ENCODE assay signal across 18 cellular contexts in the genomic region with DNA sequence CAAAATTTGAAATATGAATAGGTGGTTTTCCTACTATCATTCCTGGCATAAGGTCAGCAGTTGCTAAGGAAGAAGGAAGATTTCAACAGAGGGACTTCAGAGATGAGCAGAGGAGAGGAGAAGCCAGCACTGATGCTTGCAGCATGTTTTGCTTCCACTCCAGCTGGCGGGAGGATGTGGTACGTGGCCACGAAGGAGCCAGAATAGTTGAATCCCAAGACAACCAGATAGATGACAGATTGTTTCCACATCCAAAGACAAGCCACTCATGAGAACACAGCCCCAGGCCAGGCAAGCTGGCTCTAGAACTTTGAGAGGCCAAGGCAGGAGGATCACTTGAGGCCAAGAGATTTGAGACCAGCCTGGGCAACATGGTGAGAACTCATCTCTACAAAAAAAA. TPM values are rescaled to one million over a fixed set of nuclear protein-coding genes. Genes with fewer than 3 reads are reported as not detected.
DNase-seq lines count a peak whose midpoint lies in the region; ATAC-seq, FAIRE-seq and TF ChIP-seq lines count a peak whose summit lies in the region.
"Had no signal": no experiment of that assay in that cellular context is flagged by ENCODE, and none has a peak within 500 bp of the region (broad histone marks: within the 10 kb centered on the region; RNA-seq: fewer than 3 reads in every experiment).

No MANE protein-coding gene starts in this region.

- FAIRE-seq in pancreas (lab: Jason Lieb, UNC), result no peak
- FAIRE-seq: A204.1 had no signal

- no peak for TF ChIP-seq CTCF in pancreas (IDR thresholded peaks at IDR 0.05)

- H3K27ac ChIP-seq in pancreas, result no peak overlapping the region
- H3K27ac ChIP-seq: Peyer's patch had no signal

- no peaks in the 10 kb centered on the region for H3K36me3 ChIP-seq in pancreas
- H3K36me3 ChIP-seq: Peyer's patch had no signal

- no peaks in the 10 kb centered on the region for H3K27me3 ChIP-seq in pancreas
- H3K27me3 ChIP-seq: Peyer's patch had no signal

- no peak overlapping the region for H3K4me3 Mint-ChIP-seq in activated naive CD8-positive, alpha-beta T cell treated with anti-CD3 and anti-CD28 coated beads, Interleukin-2, amount 50 U/mL, for 24 hours
- H3K4me3 Mint-ChIP-seq: CD4-positive, CD25-positive, alpha-beta regulatory T cell had no signal

- no peaks in the 10 kb centered on the region for H3K4me1 ChIP-seq in pancreas
- H3K4me1 ChIP-seq: Peyer's patch had no signal

- H3K9me3 ChIP-seq in pancreas, result no peaks in the 10 kb centered on the region
- H3K9me3 ChIP-seq: Peyer's patch had no signal

- no peak overlapping the region for H3K4me3 ChIP-seq in pancreas
- H3K4me3 ChIP-seq: Peyer's patch had no signal

- peak; percentile 74 to 81 for ATAC-seq in activated naive CD4-positive, alpha-beta T cell treated with anti-CD3 and anti-CD28 coated beads, Interleukin-2, amount 50 U/mL, for 72 hours
- ATAC-seq in activated naive CD8-positive, alpha-beta T cell treated with anti-CD3 and anti-CD28 coated beads, Interleukin-2, amount 50 U/mL, for 24 hours, result peak; percentile 76
- ATAC-seq in pancreas, result no peak

- H3K36me3 Mint-ChIP-seq in activated naive CD4-positive, alpha-beta T cell treated with anti-CD3 and anti-CD28 coated beads, Interleukin-2, amount 50 U/mL, for 72 hours, result peaks cover 11 to 15% of the 10 kb centered on the region in 2 donors
- peaks cover 5% of the 10 kb centered on the region for H3K36me3 Mint-ChIP-seq in activated naive CD8-positive, alpha-beta T cell treated with anti-CD3 and anti-CD28 coated beads, Interleukin-2, amount 50 U/mL, for 24 hours (ENCODE audit: low read depth)

- intact Hi-C loops in pancreas (cut with DNase I), result no loop called here

- H3K27me3 Mint-ChIP-seq in activated naive CD8-positive, alpha-beta T cell treated with anti-CD3 and anti-CD28 coated beads, Interleukin-2, amount 50 U/mL, for 24 hours, result no peaks in the 10 kb centered on the region
- H3K27me3 Mint-ChIP-seq: CD4-positive, CD25-positive, alpha-beta regulatory T cell had no signal

- DNase-seq in NK-92 treated with Interleukin-12 subunit alpha and Interleukin-12 subunit beta, amount 100 ng/mL, for 24 hours (lab: John Stamatoyannopoulos, UW), result peak; percentile 8
- DNase-seq in NK-92 (lab: John Stamatoyannopoulos, UW; ENCODE audit: unreplicated experiment) (no peak), UCSD-AML1 (lab: John Stamatoyannopoulos, UW; ENCODE audit: unreplicated experiment) (peak; percentile 15), G401 (ENCODE audit: low spot score) (no peak), pancreas (no peak)
- no peak for DNase-seq in activated naive CD4-positive, alpha-beta T cell treated with anti-CD3 and anti-CD28 coated beads, Interleukin-2, amount 50 U/mL, for 72 hours (ENCODE audit: low spot score in 2 of 2)
- DNase-seq in activated naive CD4-positive, alpha-beta T cell treated with Interleukin-2 at 50 U/mL for 16 hours, result no peak
- DNase-seq in activated naive CD8-positive, alpha-beta T cell treated with anti-CD3 and anti-CD28 coated beads, Interleukin-2, amount 50 U/mL, for 24 hours, result no peak
- DNase-seq: GOT3, NCI-H1048, NCI-H1694 treated with DMSO at 0.1 percent for 48 hours, NCI-H446, Peyer's patch, SHP77 had no signal

- peaks cover 19% of the 10 kb centered on the region for H3K4me1 Mint-ChIP-seq in activated naive CD8-positive, alpha-beta T cell treated with anti-CD3 and anti-CD28 coated beads, Interleukin-2, amount 50 U/mL, for 24 hours

- peaks cover 0 to 7% of the 10 kb centered on the region in 2 donors for H3K9me3 Mint-ChIP-seq in activated naive CD4-positive, alpha-beta T cell treated with anti-CD3 and anti-CD28 coated beads, Interleukin-2, amount 50 U/mL, for 72 hours
- H3K9me3 Mint-ChIP-seq in activated naive CD8-positive, alpha-beta T cell treated with anti-CD3 and anti-CD28 coated beads, Interleukin-2, amount 50 U/mL, for 24 hours, result no peaks in the 10 kb centered on the region
- H3K9me3 Mint-ChIP-seq: CD4-positive, CD25-positive, alpha-beta regulatory T cell had no signal

- WGBS in pancreas, 2 donors, result 74 to 85% methylated on average over 3 of the region's 3 CpGs

- in situ Hi-C loops in G401 (cut with HindIII; ENCODE audit: low sequenced_read_pairs), result no loop called here

- no peak overlapping the region for H3K27ac Mint-ChIP-seq in activated naive CD4-positive, alpha-beta T cell treated with anti-CD3 and anti-CD28 coated beads, Interleukin-2, amount 50 U/mL, for 72 hours
- H3K27ac Mint-ChIP-seq in activated naive CD8-positive, alpha-beta T cell treated with anti-CD3 and anti-CD28 coated beads, Interleukin-2, amount 50 U/mL, for 24 hours, result peak overlapping the region; percentile 28

RNA-seq across cellular contexts. Expression of a gene that starts 15.1 kb away (rescaled TPM):
- 10 to 100 TPM in 1 of 2 donors, 1 to 10 TPM in 1; 8.4 to 12.3 TPM for total RNA-seq in activated naive CD4-positive, alpha-beta T cell treated with anti-CD3 and anti-CD28 coated beads, Interleukin-2, amount 50 U/mL, for 72 hours
- not detected in 2 replicates for total RNA-seq in G401 (2014; rRNA removed; shearing (Covaris generic))
- under 1 TPM in 1 of 6 donors, not detected in 5; 0.50 TPM for total RNA-seq in pancreas
- not detected for polyA plus RNA-seq in pancreas
- total RNA-seq: Daoy, HT1080 had no signal

Comparison
In these comparisons a context has a peak if more than half of its experiments do, and no peak if none do; other contexts are left out.
1. DNase-seq: peak in NK-92 treated with Interleukin-12 subunit alpha and Interleukin-12 subunit beta, amount 100 ng/mL, for 24 hours (single experiment) and UCSD-AML1 (single experiment); none in NK-92 (single experiment), activated naive CD4-positive, alpha-beta T cell treated with anti-CD3 and anti-CD28 coated beads, Interleukin-2, amount 50 U/mL, for 72 hours (0 of 2), activated naive CD4-positive, alpha-beta T cell treated with Interleukin-2 at 50 U/mL for 16 hours (single experiment), activated naive CD8-positive, alpha-beta T cell treated with anti-CD3 and anti-CD28 coated beads, Interleukin-2, amount 50 U/mL, for 24 hours (single experiment), G401 (single experiment) and pancreas (0 of 6).
2. ATAC-seq: peak in activated naive CD4-positive, alpha-beta T cell treated with anti-CD3 and anti-CD28 coated beads, Interleukin-2, amount 50 U/mL, for 72 hours (2 of 2) and activated naive CD8-positive, alpha-beta T cell treated with anti-CD3 and anti-CD28 coated beads, Interleukin-2, amount 50 U/mL, for 24 hours (single experiment); none in pancreas (0 of 4).